ENCODE assay signal across 7 cellular contexts in the genomic region with DNA sequence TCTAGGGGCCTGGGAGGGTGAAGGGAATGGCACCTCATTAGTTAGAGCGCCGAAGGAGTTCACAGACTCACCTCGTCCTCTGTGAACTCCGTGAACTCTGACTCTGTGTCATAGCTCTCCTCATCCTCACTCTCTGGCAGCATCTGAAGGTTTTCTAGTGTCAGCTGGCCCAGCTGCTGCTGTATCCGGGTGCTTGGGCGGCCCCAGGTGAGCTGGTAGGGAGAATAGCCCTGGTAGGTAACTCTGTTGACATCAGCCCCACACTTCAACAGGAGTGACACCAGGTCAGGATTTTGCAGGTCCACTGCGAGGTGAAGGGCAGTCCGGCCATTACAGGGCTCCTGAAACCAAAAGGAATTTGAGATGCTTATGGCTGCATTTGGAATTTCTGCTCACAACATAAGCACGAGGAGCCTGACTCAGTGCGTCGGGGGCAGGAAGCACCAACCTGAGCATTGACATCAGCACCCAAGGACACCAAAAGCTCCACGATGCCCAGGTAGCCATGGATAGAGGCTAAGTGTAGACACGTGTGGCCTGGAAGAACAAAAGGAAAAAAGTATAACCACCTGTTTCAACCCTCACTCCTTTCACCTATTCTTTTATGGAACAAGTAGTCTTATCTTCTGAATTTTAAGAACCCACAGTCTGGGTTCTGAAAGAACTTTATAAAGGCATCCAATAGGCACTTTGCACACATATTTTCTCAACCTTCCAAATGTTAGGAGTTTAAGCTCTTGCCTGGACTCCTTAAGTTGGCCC. TPM values are rescaled to one million over a fixed set of nuclear protein-coding genes. Genes with fewer than 3 reads are reported as not detected.
DNase-seq lines count a peak whose midpoint lies in the region; ATAC-seq and FAIRE-seq lines count a peak whose summit lies in the region.

No MANE protein-coding gene starts in this region.

- no peaks in the 10 kb centered on the region for H3K27me3 ChIP-seq in iPS-20b (ENCODE audit: insufficient read depth, low read length)

- H3K9me3 ChIP-seq in KOPT-K1 (ENCODE audit: insufficient read depth, low read length, poor library complexity, severe bottlenecking) (no peaks in the 10 kb centered on the region), iPS-20b (ENCODE audit: insufficient read depth, low read depth, low read length) (no peaks in the 10 kb centered on the region)

- H3K36me3 ChIP-seq in KOPT-K1 (ENCODE audit: insufficient read depth, low read length) (peaks cover 37% of the 10 kb centered on the region), iPS-20b (ENCODE audit: insufficient read depth, low read depth, low read length) (peaks cover 37% of the 10 kb centered on the region)

- DNase-seq in activated naive CD4-positive, alpha-beta T cell treated with anti-CD3 and anti-CD28 coated beads, Interleukin-2, amount 50 U/mL, for 16 hours, result peak; percentile 51
- DNase-seq in stimulated activated CD4-positive, alpha-beta T cell treated with anti-CD3 and anti-CD28 coated beads, Interleukin-4, amount 100 ng/mL, for 4 hours, result peak; percentile 34 to 41
- DNase-seq in frontal cortex (ENCODE audit: low spot score in 2 of 2), result no peak
- no peak for DNase-seq in ACHN

- in situ Hi-C loops in ACHN (cut with HindIII; ENCODE audit: low pct_ligation_motif_present, low pct_unique_long_range_greater_than_20kb, low sequenced_read_pairs), result loop anchor here (25.0 kb wide), 1 partner anchor 240 kb away; no protein-coding TSS in a partner anchor

- H3K4me3 ChIP-seq in iPS-20b (ENCODE audit: low read length), result peak overlapping the region; percentile 95

- FAIRE-seq in frontal cortex (lab: Jason Lieb, UNC), result no peak

- H3K27ac ChIP-seq in KOPT-K1 (ENCODE audit: low read depth, low read length, poor library complexity, severe bottlenecking), result peak overlapping the region; percentile 93
- no peak overlapping the region for H3K27ac ChIP-seq in iPS-20b (ENCODE audit: low read length)

- peaks cover 21% of the 10 kb centered on the region for H3K4me1 ChIP-seq in iPS-20b (ENCODE audit: insufficient read depth, low read length)

- ATAC-seq in HG02759 (IDR thresholded peaks at IDR 0.05; ENCODE audit: unreplicated experiment), result no peak

- H3K9ac ChIP-seq in iPS-20b (ENCODE audit: low read depth, low read length), result peak overlapping the region; percentile 8; the same call in 1 of the 2 replicates

RNA-seq across cellular contexts. Expression of gene NFKBIA, which starts 2.0 kb away (rescaled TPM):
- 46.5 TPM for total RNA-seq in frontal cortex

Comparison
In these comparisons a context has a peak if more than half of its experiments do, and no peak if none do; other contexts are left out.
1. DNase-seq: peak in activated naive CD4-positive, alpha-beta T cell treated with anti-CD3 and anti-CD28 coated beads, Interleukin-2, amount 50 U/mL, for 16 hours (single experiment) and stimulated activated CD4-positive, alpha-beta T cell treated with anti-CD3 and anti-CD28 coated beads, Interleukin-4, amount 100 ng/mL, for 4 hours (2 of 2); none in frontal cortex (0 of 2) and ACHN (single experiment).